ENCODE assay signal across 21 cellular contexts in the genomic region with DNA sequence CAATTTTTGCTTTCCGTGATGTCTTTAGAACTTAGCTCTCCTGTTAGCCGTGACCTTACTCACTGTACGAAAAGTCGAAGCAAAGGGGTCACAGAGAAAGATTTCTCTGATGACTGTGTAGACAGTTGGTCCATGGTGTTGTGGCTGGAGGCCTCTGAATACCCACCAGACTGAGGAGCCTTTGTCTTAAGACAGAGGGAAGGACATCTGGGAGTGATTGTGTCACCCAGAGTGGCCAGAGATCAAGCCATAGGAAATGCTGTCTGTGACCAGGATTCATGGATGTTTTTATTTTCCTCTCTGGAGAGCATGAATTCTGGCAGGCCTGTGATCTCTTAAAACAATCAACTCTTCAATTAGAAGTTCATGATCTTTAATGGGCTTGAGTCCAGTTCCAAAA.
"Had no signal": no experiment of that assay in that cellular context is flagged by ENCODE, and none has a peak within 500 bp of the region (broad histone marks: within the 10 kb centered on the region; RNA-seq: fewer than 3 reads in every experiment).

No MANE protein-coding gene starts in this region.

- H3K27ac ChIP-seq: body of pancreas, upper lobe of right lung, VCaP had no signal

- H3K4me1 ChIP-seq: body of pancreas, upper lobe of right lung had no signal

- H3K4me3 ChIP-seq: body of pancreas, lung, upper lobe of right lung had no signal

- H3K27me3 ChIP-seq: body of pancreas, upper lobe of right lung had no signal

- H3K9me3 ChIP-seq: body of pancreas, upper lobe of right lung had no signal

- H3K36me3 ChIP-seq: upper lobe of right lung had no signal

- DNase-seq: activated CD4-positive, CD25-positive, alpha-beta regulatory T cell treated with anti-CD3 and anti-CD28 coated beads, Interleukin-2, amount 50 U/mL, for 72 hours; activated gamma-delta T cell; activated T-cell treated with anti-CD3 and anti-CD28 coated beads, Interleukin-2, amount 50 U/mL, for 72 hours; body of pancreas; central memory CD4-positive, alpha-beta T cell; erythroblast; immature natural killer cell; natural killer cell; nucleus accumbens; posterior cingulate gyrus; retina; stimulated activated CD4-positive, alpha-beta T cell treated with anti-CD3 and anti-CD28 coated beads, Interleukin-12 subunit alpha, Interleukin-12 subunit beta, amount 100 ng/mL, for 4 hours; stimulated activated CD4-positive, alpha-beta T cell treated with anti-CD3 and anti-CD28 coated beads, Interleukin-1b, Interleukin-23, amount 100 ng/mL, for 48 hours; stimulated activated CD8-positive, alpha-beta memory T cell treated with anti-CD3 and anti-CD28 coated beads, Interleukin-4, amount 100 ng/mL, for 48 hours; stimulated activated naive CD4-positive, alpha-beta T cell; substantia nigra; SW 1271; T-helper 2 cell had no signal
